In genomic region chr10:11212285-11212684, GRCh38 we compare ENCODE assay signal across 17 cellular contexts.
DNase-seq lines count a peak whose midpoint lies in the region; ATAC-seq and TF ChIP-seq lines count a peak whose summit lies in the region.
"Had no signal": no experiment of that assay in that cellular context is flagged by ENCODE, and none has a peak within 500 bp of the region (broad histone marks: within the 10 kb centered on the region; RNA-seq: fewer than 3 reads in every experiment).

No MANE protein-coding gene starts in this region.

- peaks cover 83% of the 10 kb centered on the region for H3K36me3 Mint-ChIP-seq in T-helper 2 cell treated with Interferon-gamma antibody and Interleukin-4, amounts not matched to agents 5 μg/mL and 100 μg/mL, for 36 hours (ENCODE audit: low read depth)
- H3K36me3 Mint-ChIP-seq in stimulated activated memory B cell treated with anti-CD40 and anti-IgM and Interleukin-4, amounts not matched to agents 10 μg/mL and 1 μg/mL and 100 μg/mL, for 72 hours, result peaks cover 66% of the 10 kb centered on the region
- H3K36me3 Mint-ChIP-seq: WTC11 had no signal

- ATAC-seq in left cardiac atrium (no peak), gastroesophageal sphincter (no peak)
- peak; percentile 77 for ATAC-seq in stimulated activated memory B cell treated with anti-CD40 and anti-IgM and Interleukin-4, amounts not matched to agents 10 μg/mL and 1 μg/mL and 100 μg/mL, for 72 hours
- ATAC-seq: left lobe of liver had no signal

- WGBS in gastroesophageal sphincter (ENCODE audit: low coverage in 1 of 2), 2 donors, result 89% methylated on average over 3 of the region's 4 CpGs; no CpG with 5 or more reads in 1 of the 2 donors

- peak overlapping the region; percentile 82 for H3K27ac Mint-ChIP-seq in T-helper 2 cell treated with Interferon-gamma antibody and Interleukin-4, amounts not matched to agents 5 μg/mL and 100 μg/mL, for 36 hours
- peak overlapping the region; percentile 89 for H3K27ac Mint-ChIP-seq in stimulated activated memory B cell treated with anti-CD40 and anti-IgM and Interleukin-4, amounts not matched to agents 10 μg/mL and 1 μg/mL and 100 μg/mL, for 72 hours
- H3K27ac Mint-ChIP-seq: GM23338, WTC11 had no signal

- TF ChIP-seq POLR2A in gastroesophageal sphincter (IDR thresholded peaks at IDR 0.05), result no peak

- peaks cover 85% of the 10 kb centered on the region for H3K4me1 Mint-ChIP-seq in T-helper 2 cell treated with Interferon-gamma antibody and Interleukin-4, amounts not matched to agents 5 μg/mL and 100 μg/mL, for 36 hours (ENCODE audit: low read depth)
- peaks cover 95% of the 10 kb centered on the region for H3K4me1 Mint-ChIP-seq in stimulated activated memory B cell treated with anti-CD40 and anti-IgM and Interleukin-4, amounts not matched to agents 10 μg/mL and 1 μg/mL and 100 μg/mL, for 72 hours

- peaks cover 81% of the 10 kb centered on the region for H3K4me1 ChIP-seq in left ventricle myocardium inferior
- peaks cover 73% of the 10 kb centered on the region for H3K4me1 ChIP-seq in effector memory CD4-positive, alpha-beta T cell (ENCODE audit: control insufficient read depth, insufficient read depth, low read length, poor library complexity, severe bottlenecking)
- peaks cover 0 to 13% (median 0%) of the 10 kb centered on the region in 4 donors for H3K4me1 ChIP-seq in tibial artery
- H3K4me1 ChIP-seq in gastroesophageal sphincter, result peaks cover 0 to 81% (median 7%) of the 10 kb centered on the region in 3 donors

- H3K9me3 Mint-ChIP-seq in T-helper 2 cell treated with Interferon-gamma antibody and Interleukin-4, amounts not matched to agents 5 μg/mL and 100 μg/mL, for 36 hours, result no peaks in the 10 kb centered on the region
- H3K9me3 Mint-ChIP-seq in stimulated activated memory B cell treated with anti-CD40 and anti-IgM and Interleukin-4, amounts not matched to agents 10 μg/mL and 1 μg/mL and 100 μg/mL, for 72 hours, result no peaks in the 10 kb centered on the region
- H3K9me3 Mint-ChIP-seq: GM23338, WTC11 had no signal

- H3K9me3 ChIP-seq in left ventricle myocardium inferior (replicated peaks) (no peaks in the 10 kb centered on the region), tibial artery (no peaks in the 10 kb centered on the region), gastroesophageal sphincter (no peaks in the 10 kb centered on the region)
- no peaks in the 10 kb centered on the region for H3K9me3 ChIP-seq in effector memory CD4-positive, alpha-beta T cell (ENCODE audit: control insufficient read depth, low read length)
- H3K9me3 ChIP-seq: ovary, thyroid gland had no signal

- H3K27ac ChIP-seq in left ventricle myocardium inferior (replicated peaks) (peak overlapping the region; percentile 44), tibial artery (no peak overlapping the region), gastroesophageal sphincter (no peak overlapping the region)
- peak overlapping the region; percentile 36 for H3K27ac ChIP-seq in effector memory CD4-positive, alpha-beta T cell (ENCODE audit: insufficient read depth, low read length, poor library complexity, severe bottlenecking)
- H3K27ac ChIP-seq: ovary, thyroid gland had no signal

- no peak for TF ChIP-seq CTCF in left ventricle myocardium inferior (IDR thresholded peaks at IDR 0.05; ENCODE audit: borderline replicate concordance)
- TF ChIP-seq CTCF in tibial artery (IDR thresholded peaks at IDR 0.05), result no peak
- TF ChIP-seq CTCF in gastroesophageal sphincter (IDR thresholded peaks at IDR 0.05), result no peak

- H3K4me3 Mint-ChIP-seq in T-helper 2 cell treated with Interferon-gamma antibody and Interleukin-4, amounts not matched to agents 5 μg/mL and 100 μg/mL, for 36 hours, result no peak overlapping the region
- H3K4me3 Mint-ChIP-seq in stimulated activated memory B cell treated with anti-CD40 and anti-IgM and Interleukin-4, amounts not matched to agents 10 μg/mL and 1 μg/mL and 100 μg/mL, for 72 hours, result peak overlapping the region; percentile 73
- H3K4me3 Mint-ChIP-seq: GM23338, WTC11 had no signal

- H3K4me3 ChIP-seq in left ventricle myocardium inferior (no peak overlapping the region), tibial artery (no peak overlapping the region), gastroesophageal sphincter (no peak overlapping the region)
- no peak overlapping the region for H3K4me3 ChIP-seq in effector memory CD4-positive, alpha-beta T cell (ENCODE audit: insufficient read depth, low read depth, low read length, poor library complexity, severe bottlenecking)
- H3K4me3 ChIP-seq: GM23338, ovary, thyroid gland had no signal

- no peaks in the 10 kb centered on the region for H3K27me3 Mint-ChIP-seq in T-helper 2 cell treated with Interferon-gamma antibody and Interleukin-4, amounts not matched to agents 5 μg/mL and 100 μg/mL, for 36 hours (ENCODE audit: low read depth)
- no peaks in the 10 kb centered on the region for H3K27me3 Mint-ChIP-seq in stimulated activated memory B cell treated with anti-CD40 and anti-IgM and Interleukin-4, amounts not matched to agents 10 μg/mL and 1 μg/mL and 100 μg/mL, for 72 hours

- TF ChIP-seq EP300 in gastroesophageal sphincter (IDR thresholded peaks at IDR 0.05), result no peak

- H3K36me3 ChIP-seq in left ventricle myocardium inferior (no peaks in the 10 kb centered on the region), tibial artery (peaks cover 0 to 3% (median 0%) of the 10 kb centered on the region in 3 donors), gastroesophageal sphincter (peaks cover 0 to 12% of the 10 kb centered on the region in 2 donors)
- H3K36me3 ChIP-seq in effector memory CD4-positive, alpha-beta T cell (ENCODE audit: control insufficient read depth, insufficient read depth, low read length), result peaks cover 41% of the 10 kb centered on the region
- H3K36me3 ChIP-seq: ovary, thyroid gland had no signal

- DNase-seq in left ventricle myocardium inferior (no peak), left cardiac atrium (no peak), putamen (ENCODE audit: low spot score) (no peak), tibial artery (no peak)
- DNase-seq in T-helper 2 cell treated with Interferon-gamma antibody and Interleukin-4, amounts not matched to agents 5 μg/mL and 100 μg/mL, for 36 hours (ENCODE audit: low spot score), result no peak
- DNase-seq in effector memory CD4-positive, alpha-beta T cell, result no peak
- DNase-seq: aorta; foreskin melanocyte; NCI-H1930; ovary; stimulated activated CD4-positive, alpha-beta T cell treated with anti-CD3 and anti-CD28 coated beads, Interleukin-4, amount 100 ng/mL, for 24 hours had no signal

- intact Hi-C loops in left ventricle myocardium inferior (cut with micrococcal nuclease), result no loop called here
- intact Hi-C loops in left cardiac atrium (cut with DNase I), result no loop called here
- intact Hi-C loops in tibial artery (cut with DNase I; ENCODE audit: low total_unique reads), result no loop called here

- H3K27me3 ChIP-seq in left ventricle myocardium inferior (ENCODE audit: low read depth), result no peaks in the 10 kb centered on the region
- H3K27me3 ChIP-seq in effector memory CD4-positive, alpha-beta T cell (replicated peaks; ENCODE audit: control insufficient read depth, insufficient read depth, low read length, poor library complexity, severe bottlenecking), result no peaks in the 10 kb centered on the region
- H3K27me3 ChIP-seq in tibial artery, result no peaks in the 10 kb centered on the region
- H3K27me3 ChIP-seq in gastroesophageal sphincter, result no peaks in the 10 kb centered on the region
- H3K27me3 ChIP-seq: ovary, thyroid gland had no signal

Comparison
In these comparisons a context has a peak if more than half of its experiments do, and no peak if none do; other contexts are left out.
1. H3K27ac ChIP-seq: peak in left ventricle myocardium inferior (single experiment) and effector memory CD4-positive, alpha-beta T cell (single experiment); none in tibial artery (0 of 2) and gastroesophageal sphincter (0 of 4).